1 cellular context compared by ENCODE assay signal in the genomic region with DNA sequence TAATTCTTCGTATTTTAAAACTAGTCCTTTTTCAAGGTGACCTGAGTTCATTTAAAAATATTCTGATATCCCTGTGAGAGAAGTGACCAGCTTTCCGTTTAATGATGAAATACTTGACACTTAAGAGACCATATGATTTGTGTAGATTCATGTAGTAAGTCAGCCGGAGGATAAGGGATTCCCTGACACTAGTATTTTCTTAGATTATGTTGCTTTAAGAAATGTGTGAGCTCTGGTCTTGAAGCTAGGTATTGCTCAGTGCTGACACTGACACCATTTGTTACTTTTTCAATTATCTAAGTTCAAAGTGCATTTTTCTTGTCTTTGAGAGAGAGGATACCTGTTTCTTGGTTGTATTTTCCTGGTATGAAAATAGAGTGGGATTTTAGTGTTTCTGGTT.
TF ChIP-seq lines count a peak whose summit lies in the region.

No MANE protein-coding gene starts in this region.

TF ChIP-seq in K562, 482 proteins besides CTCF, POLR2A, EP300 and RAD21 (continues in another document):
- TF ChIP-seq, protein P1, sequence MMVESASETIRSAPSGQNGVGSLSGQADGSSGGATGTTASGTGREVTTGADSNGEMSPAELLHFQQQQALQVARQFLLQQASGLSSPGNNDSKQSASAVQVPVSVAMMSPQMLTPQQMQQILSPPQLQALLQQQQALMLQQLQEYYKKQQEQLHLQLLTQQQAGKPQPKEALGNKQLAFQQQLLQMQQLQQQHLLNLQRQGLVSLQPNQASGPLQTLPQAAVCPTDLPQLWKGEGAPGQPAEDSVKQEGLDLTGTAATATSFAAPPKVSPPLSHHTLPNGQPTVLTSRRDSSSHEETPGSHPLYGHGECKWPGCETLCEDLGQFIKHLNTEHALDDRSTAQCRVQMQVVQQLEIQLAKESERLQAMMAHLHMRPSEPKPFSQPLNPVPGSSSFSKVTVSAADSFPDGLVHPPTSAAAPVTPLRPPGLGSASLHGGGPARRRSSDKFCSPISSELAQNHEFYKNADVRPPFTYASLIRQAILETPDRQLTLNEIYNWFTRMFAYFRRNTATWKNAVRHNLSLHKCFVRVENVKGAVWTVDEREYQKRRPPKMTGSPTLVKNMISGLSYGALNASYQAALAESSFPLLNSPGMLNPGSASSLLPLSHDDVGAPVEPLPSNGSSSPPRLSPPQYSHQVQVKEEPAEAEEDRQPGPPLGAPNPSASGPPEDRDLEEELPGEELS (CRISPR knock-in tag; IDR thresholded peaks at IDR 0.05; ENCODE audit: borderline replicate concordance), result no peak
- TF ChIP-seq ARID1B (IDR thresholded peaks at IDR 0.05) (0 out of 2 replicates have a peak, but pooled peaks have one; percentile 29), SMAD2 (IDR thresholded peaks at IDR 0.05; ENCODE audit: low read depth, low read length) (no peak), POLR2AphosphoS5 (IDR thresholded peaks at IDR 0.05; ENCODE audit: control insufficient read depth, insufficient read depth, low read depth, low read length) (no peak), PHF8 (IDR thresholded peaks at IDR 0.05; ENCODE audit: borderline replicate concordance, low read length) (no peak), ZNF695 (CRISPR knock-in tag; IDR thresholded peaks at IDR 0.05) (no peak), MAFF (IDR thresholded peaks at IDR 0.05; ENCODE audit: low read length) (no peak), SP1 (CRISPR knock-in tag; IDR thresholded peaks at IDR 0.05) (no peak), TAF9B (IDR thresholded peaks at IDR 0.05; ENCODE audit: partially characterized antibody) (peak; percentile 50), ARNT (IDR thresholded peaks at IDR 0.05) (peak in 1 of 2 experiments; percentile 72; a peak in 1 of 4 replicates), MCM5 (IDR thresholded peaks at IDR 0.05; ENCODE audit: low read depth) (no peak), RUNX1 (IDR thresholded peaks at IDR 0.05; ENCODE audit: low read depth) (no peak), U2AF2 (optimal IDR thresholded peaks at IDR 0.05; ENCODE audit: low read depth, low read length) (no peak), EWSR1 (IDR thresholded peaks at IDR 0.05; ENCODE audit: borderline replicate concordance, low read depth, partially characterized antibody) (no peak), POLR2H (tag; IDR thresholded peaks at IDR 0.05; ENCODE audit: low read depth) (peak; percentile 48; the same call in 1 of the 2 replicates), ZNF274 (IDR thresholded peaks at IDR 0.05; ENCODE audit: borderline replicate concordance, low read depth, low read length) (no peak), JUND (IDR thresholded peaks at IDR 0.05; ENCODE audit: borderline replicate concordance, low read depth, low read length) (no peak; the same call in 1 of the 2 replicates), JUND (tag; IDR thresholded peaks at IDR 0.05; ENCODE audit: borderline replicate concordance, low read depth, low read length) (peak; percentile 30; the same call in 1 of the 3 replicates), XRCC5 (IDR thresholded peaks at IDR 0.05; ENCODE audit: low read depth, low read length) (no peak), HMG20B (CRISPR knock-in tag; IDR thresholded peaks at IDR 0.05) (no peak), MYBL2 (IDR thresholded peaks at IDR 0.05; ENCODE audit: low read depth) (peak; percentile 61; the same call in 1 of the 2 replicates), MYBL2 (CRISPR knock-in tag; IDR thresholded peaks at IDR 0.05; ENCODE audit: borderline replicate concordance) (no peak), PML (IDR thresholded peaks at IDR 0.05; ENCODE audit: low read length) (no peak), BDP1 (IDR thresholded peaks at IDR 0.05; ENCODE audit: insufficient read depth, insufficient read length) (no peak), PRPF4 (IDR thresholded peaks at IDR 0.05; ENCODE audit: insufficient read depth, low read depth, low read length, poor library complexity, severe bottlenecking) (no peak), SAFB2 (IDR thresholded peaks at IDR 0.05; ENCODE audit: borderline replicate concordance, low read depth, low read length, severe bottlenecking) (no peak), ZNF707 (CRISPR knock-in tag; conservative IDR thresholded peaks at IDR 0.05) (no peak), CHD4 (IDR thresholded peaks at IDR 0.05; ENCODE audit: insufficient read depth, insufficient replicate concordance, low read depth, low read length, poor library complexity, severe bottlenecking) (no peak), THRAP3 (IDR thresholded peaks at IDR 0.05; ENCODE audit: borderline replicate concordance) (no peak), CEBPB (tag; IDR thresholded peaks at IDR 0.05) (peak; percentile 81), ZNF174 (CRISPR knock-in tag; IDR thresholded peaks at IDR 0.05) (no peak), TSC22D4 (tag; IDR thresholded peaks at IDR 0.05) (no peak), ZNF282 (CRISPR knock-in tag; IDR thresholded peaks at IDR 0.05) (no peak), ZSCAN32 (CRISPR knock-in tag; IDR thresholded peaks at IDR 0.05) (no peak), MAFK (IDR thresholded peaks at IDR 0.05; ENCODE audit: low read length) (no peak), ZNF347 (CRISPR knock-in tag; IDR thresholded peaks at IDR 0.05; ENCODE audit: low read depth) (no peak), ETS2 (tag; IDR thresholded peaks at IDR 0.05; ENCODE audit: borderline replicate concordance, poor library complexity, severe bottlenecking) (no peak), CHCHD3 (CRISPR knock-in tag; IDR thresholded peaks at IDR 0.05) (no peak), TAF15 (IDR thresholded peaks at IDR 0.05; ENCODE audit: low read depth, low read length) (no peak), DPF2 (IDR thresholded peaks at IDR 0.05) (0 out of 2 replicates have a peak, but pooled peaks have one; percentile 53)
- TF ChIP-seq, protein P2, sequence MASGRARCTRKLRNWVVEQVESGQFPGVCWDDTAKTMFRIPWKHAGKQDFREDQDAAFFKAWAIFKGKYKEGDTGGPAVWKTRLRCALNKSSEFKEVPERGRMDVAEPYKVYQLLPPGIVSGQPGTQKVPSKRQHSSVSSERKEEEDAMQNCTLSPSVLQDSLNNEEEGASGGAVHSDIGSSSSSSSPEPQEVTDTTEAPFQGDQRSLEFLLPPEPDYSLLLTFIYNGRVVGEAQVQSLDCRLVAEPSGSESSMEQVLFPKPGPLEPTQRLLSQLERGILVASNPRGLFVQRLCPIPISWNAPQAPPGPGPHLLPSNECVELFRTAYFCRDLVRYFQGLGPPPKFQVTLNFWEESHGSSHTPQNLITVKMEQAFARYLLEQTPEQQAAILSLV (tag; IDR thresholded peaks at IDR 0.05), result no peak
- TF ChIP-seq, protein P3, sequence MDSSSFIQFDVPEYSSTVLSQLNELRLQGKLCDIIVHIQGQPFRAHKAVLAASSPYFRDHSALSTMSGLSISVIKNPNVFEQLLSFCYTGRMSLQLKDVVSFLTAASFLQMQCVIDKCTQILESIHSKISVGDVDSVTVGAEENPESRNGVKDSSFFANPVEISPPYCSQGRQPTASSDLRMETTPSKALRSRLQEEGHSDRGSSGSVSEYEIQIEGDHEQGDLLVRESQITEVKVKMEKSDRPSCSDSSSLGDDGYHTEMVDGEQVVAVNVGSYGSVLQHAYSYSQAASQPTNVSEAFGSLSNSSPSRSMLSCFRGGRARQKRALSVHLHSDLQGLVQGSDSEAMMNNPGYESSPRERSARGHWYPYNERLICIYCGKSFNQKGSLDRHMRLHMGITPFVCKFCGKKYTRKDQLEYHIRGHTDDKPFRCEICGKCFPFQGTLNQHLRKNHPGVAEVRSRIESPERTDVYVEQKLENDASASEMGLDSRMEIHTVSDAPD (CRISPR knock-in tag; IDR thresholded peaks at IDR 0.05), result no peak
- TF ChIP-seq, protein P4, sequence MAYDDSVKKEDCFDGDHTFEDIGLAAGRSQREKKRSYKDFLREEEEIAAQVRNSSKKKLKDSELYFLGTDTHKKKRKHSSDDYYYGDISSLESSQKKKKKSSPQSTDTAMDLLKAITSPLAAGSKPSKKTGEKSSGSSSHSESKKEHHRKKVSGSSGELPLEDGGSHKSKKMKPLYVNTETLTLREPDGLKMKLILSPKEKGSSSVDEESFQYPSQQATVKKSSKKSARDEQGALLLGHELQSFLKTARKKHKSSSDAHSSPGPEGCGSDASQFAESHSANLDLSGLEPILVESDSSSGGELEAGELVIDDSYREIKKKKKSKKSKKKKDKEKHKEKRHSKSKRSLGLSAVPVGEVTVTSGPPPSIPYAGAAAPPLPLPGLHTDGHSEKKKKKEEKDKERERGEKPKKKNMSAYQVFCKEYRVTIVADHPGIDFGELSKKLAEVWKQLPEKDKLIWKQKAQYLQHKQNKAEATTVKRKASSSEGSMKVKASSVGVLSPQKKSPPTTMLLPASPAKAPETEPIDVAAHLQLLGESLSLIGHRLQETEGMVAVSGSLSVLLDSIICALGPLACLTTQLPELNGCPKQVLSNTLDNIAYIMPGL (CRISPR knock-in tag; IDR thresholded peaks at IDR 0.05), result no peak
- TF ChIP-seq, protein P5, sequence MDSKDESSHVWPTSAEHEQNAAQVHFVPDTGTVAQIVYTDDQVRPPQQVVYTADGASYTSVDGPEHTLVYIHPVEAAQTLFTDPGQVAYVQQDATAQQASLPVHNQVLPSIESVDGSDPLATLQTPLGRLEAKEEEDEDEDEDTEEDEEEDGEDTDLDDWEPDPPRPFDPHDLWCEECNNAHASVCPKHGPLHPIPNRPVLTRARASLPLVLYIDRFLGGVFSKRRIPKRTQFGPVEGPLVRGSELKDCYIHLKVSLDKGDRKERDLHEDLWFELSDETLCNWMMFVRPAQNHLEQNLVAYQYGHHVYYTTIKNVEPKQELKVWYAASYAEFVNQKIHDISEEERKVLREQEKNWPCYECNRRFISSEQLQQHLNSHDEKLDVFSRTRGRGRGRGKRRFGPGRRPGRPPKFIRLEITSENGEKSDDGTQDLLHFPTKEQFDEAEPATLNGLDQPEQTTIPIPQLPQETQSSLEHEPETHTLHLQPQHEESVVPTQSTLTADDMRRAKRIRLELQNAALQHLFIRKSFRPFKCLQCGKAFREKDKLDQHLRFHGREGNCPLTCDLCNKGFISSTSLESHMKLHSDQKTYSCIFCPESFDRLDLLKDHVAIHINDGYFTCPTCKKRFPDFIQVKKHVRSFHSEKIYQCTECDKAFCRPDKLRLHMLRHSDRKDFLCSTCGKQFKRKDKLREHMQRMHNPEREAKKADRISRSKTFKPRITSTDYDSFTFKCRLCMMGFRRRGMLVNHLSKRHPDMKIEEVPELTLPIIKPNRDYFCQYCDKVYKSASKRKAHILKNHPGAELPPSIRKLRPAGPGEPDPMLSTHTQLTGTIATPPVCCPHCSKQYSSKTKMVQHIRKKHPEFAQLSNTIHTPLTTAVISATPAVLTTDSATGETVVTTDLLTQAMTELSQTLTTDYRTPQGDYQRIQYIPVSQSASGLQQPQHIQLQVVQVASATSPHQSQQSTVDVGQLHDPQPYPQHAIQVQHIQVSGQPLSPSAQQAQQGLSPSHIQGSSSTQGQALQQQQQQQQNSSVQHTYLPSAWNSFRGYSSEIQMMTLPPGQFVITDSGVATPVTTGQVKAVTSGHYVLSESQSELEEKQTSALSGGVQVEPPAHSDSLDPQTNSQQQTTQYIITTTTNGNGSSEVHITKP (IDR thresholded peaks at IDR 0.05; ENCODE audit: partially characterized antibody), result no peak
- TF ChIP-seq, protein P6, sequence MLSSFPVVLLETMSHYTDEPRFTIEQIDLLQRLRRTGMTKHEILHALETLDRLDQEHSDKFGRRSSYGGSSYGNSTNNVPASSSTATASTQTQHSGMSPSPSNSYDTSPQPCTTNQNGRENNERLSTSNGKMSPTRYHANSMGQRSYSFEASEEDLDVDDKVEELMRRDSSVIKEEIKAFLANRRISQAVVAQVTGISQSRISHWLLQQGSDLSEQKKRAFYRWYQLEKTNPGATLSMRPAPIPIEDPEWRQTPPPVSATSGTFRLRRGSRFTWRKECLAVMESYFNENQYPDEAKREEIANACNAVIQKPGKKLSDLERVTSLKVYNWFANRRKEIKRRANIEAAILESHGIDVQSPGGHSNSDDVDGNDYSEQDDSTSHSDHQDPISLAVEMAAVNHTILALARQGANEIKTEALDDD (IDR thresholded peaks at IDR 0.05), result peak; percentile 49
- TF ChIP-seq, protein P7, sequence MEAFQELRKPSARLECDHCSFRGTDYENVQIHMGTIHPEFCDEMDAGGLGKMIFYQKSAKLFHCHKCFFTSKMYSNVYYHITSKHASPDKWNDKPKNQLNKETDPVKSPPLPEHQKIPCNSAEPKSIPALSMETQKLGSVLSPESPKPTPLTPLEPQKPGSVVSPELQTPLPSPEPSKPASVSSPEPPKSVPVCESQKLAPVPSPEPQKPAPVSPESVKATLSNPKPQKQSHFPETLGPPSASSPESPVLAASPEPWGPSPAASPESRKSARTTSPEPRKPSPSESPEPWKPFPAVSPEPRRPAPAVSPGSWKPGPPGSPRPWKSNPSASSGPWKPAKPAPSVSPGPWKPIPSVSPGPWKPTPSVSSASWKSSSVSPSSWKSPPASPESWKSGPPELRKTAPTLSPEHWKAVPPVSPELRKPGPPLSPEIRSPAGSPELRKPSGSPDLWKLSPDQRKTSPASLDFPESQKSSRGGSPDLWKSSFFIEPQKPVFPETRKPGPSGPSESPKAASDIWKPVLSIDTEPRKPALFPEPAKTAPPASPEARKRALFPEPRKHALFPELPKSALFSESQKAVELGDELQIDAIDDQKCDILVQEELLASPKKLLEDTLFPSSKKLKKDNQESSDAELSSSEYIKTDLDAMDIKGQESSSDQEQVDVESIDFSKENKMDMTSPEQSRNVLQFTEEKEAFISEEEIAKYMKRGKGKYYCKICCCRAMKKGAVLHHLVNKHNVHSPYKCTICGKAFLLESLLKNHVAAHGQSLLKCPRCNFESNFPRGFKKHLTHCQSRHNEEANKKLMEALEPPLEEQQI (IDR thresholded peaks at IDR 0.05), result no peak
- TF ChIP-seq, protein P8, sequence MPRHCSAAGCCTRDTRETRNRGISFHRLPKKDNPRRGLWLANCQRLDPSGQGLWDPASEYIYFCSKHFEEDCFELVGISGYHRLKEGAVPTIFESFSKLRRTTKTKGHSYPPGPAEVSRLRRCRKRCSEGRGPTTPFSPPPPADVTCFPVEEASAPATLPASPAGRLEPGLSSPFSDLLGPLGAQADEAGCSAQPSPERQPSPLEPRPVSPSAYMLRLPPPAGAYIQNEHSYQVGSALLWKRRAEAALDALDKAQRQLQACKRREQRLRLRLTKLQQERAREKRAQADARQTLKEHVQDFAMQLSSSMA (CRISPR knock-in tag; IDR thresholded peaks at IDR 0.05), result no peak
- TF ChIP-seq, protein P9, sequence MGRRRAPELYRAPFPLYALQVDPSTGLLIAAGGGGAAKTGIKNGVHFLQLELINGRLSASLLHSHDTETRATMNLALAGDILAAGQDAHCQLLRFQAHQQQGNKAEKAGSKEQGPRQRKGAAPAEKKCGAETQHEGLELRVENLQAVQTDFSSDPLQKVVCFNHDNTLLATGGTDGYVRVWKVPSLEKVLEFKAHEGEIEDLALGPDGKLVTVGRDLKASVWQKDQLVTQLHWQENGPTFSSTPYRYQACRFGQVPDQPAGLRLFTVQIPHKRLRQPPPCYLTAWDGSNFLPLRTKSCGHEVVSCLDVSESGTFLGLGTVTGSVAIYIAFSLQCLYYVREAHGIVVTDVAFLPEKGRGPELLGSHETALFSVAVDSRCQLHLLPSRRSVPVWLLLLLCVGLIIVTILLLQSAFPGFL (CRISPR knock-in tag; IDR thresholded peaks at IDR 0.05), result no peak
